1 cellular context compared by ENCODE assay signal in the genomic region with DNA sequence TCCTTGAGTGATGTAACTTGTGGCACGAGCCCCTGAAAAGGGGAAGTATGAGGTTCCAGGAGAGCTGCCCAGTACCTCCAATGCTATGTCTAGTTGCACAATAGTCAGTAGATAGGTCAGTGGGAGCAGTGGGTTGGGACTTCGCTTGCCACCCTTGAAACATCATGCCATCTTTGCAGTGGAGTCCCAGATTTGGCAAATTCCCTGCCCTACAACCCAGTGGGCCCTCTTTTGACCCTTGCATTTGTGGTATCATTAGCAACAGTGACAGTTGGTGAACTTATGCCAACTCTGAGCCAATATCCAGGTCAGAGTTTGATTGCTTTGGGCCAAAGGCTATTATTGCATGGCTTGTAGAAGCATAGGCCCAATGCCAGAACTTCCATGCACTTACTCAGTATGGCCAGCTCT.
TF ChIP-seq lines count a peak whose summit lies in the region.

No MANE protein-coding gene starts in this region.

TF ChIP-seq in HEK293, 187 proteins besides CTCF, POLR2A, EP300 and RAD21 (continued from another document):
- TF ChIP-seq, protein P1, sequence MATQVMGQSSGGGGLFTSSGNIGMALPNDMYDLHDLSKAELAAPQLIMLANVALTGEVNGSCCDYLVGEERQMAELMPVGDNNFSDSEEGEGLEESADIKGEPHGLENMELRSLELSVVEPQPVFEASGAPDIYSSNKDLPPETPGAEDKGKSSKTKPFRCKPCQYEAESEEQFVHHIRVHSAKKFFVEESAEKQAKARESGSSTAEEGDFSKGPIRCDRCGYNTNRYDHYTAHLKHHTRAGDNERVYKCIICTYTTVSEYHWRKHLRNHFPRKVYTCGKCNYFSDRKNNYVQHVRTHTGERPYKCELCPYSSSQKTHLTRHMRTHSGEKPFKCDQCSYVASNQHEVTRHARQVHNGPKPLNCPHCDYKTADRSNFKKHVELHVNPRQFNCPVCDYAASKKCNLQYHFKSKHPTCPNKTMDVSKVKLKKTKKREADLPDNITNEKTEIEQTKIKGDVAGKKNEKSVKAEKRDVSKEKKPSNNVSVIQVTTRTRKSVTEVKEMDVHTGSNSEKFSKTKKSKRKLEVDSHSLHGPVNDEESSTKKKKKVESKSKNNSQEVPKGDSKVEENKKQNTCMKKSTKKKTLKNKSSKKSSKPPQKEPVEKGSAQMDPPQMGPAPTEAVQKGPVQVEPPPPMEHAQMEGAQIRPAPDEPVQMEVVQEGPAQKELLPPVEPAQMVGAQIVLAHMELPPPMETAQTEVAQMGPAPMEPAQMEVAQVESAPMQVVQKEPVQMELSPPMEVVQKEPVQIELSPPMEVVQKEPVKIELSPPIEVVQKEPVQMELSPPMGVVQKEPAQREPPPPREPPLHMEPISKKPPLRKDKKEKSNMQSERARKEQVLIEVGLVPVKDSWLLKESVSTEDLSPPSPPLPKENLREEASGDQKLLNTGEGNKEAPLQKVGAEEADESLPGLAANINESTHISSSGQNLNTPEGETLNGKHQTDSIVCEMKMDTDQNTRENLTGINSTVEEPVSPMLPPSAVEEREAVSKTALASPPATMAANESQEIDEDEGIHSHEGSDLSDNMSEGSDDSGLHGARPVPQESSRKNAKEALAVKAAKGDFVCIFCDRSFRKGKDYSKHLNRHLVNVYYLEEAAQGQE (tag by site-specific recombination; IDR thresholded peaks at IDR 0.05) = no peak
- TF ChIP-seq ZNF239 (tag by site-specific recombination; IDR thresholded peaks at IDR 0.05) (no peak), ZNF302 (tag by site-specific recombination; IDR thresholded peaks at IDR 0.05; ENCODE audit: low read depth) (no peak), ZBTB17 (tag by site-specific recombination; IDR thresholded peaks at IDR 0.05) (peak; percentile 50; the same call in 1 of the 2 replicates), ZNF132 (tag by site-specific recombination; IDR thresholded peaks at IDR 0.05; ENCODE audit: borderline replicate concordance) (no peak), ZNF530 (tag by site-specific recombination; IDR thresholded peaks at IDR 0.05; ENCODE audit: low read depth) (no peak), ZNF549 (tag by site-specific recombination; IDR thresholded peaks at IDR 0.05) (no peak)
